Comparison of ENCODE assay signal across 14 cellular contexts in the genomic region with DNA sequence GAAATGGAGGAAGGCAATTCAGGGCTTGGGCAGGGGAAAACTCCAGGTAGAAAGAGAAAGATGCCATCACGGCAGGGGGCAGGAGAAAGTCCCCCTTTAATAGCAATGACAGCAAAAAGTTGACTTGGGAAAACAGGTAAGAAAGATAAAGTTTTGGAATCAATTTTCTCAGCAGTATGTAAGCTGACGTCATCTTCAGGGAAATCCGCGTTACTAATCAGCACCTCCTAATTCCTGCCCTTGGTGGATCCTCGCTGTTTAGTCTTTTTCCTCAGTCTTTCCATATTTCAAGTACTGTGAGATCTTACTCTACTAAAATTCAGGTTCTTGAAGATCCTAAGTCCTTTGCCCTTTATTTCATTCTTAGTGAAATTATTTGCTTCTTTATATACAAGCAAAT.
A peak's percentile ranks its signal among the peaks of the same experiment; 100 is the strongest.
DNase-seq lines count a peak whose midpoint lies in the region; ATAC-seq and TF ChIP-seq lines count a peak whose summit lies in the region.
"Had no signal": no experiment of that assay in that cellular context is flagged by ENCODE, and none has a peak within 500 bp of the region (broad histone marks: within the 10 kb centered on the region; RNA-seq: fewer than 3 reads in every experiment).

No MANE protein-coding gene starts in this region.

- CTCF ChIA-PET in A673 (lab: Charles Lee), result no interaction called here

- no peak overlapping the region for H2BK5ac ChIP-seq in mesenchymal stem cell (ENCODE audit: low read depth, low read length, poor library complexity, severe bottlenecking)

- H4K91ac ChIP-seq in mesenchymal stem cell (ENCODE audit: low read length), result no peak overlapping the region

- H2AFZ ChIP-seq in mesenchymal stem cell (ENCODE audit: low read depth, low read length) (no peak overlapping the region), smooth muscle cell (ENCODE audit: low read depth) (peak overlapping the region; percentile 71)

- no peak overlapping the region for H3K14ac ChIP-seq in mesenchymal stem cell (ENCODE audit: low read length in 2 of 2)

- intact Hi-C loops in A673 (cut with micrococcal nuclease; ENCODE audit: unreplicated experiment), result loop anchor here (5.0 kb wide), 2 partner anchors 243 to 328 kb away; no protein-coding TSS in a partner anchor

- H3K4me1 ChIP-seq in A673 (ENCODE audit: insufficient read depth, low read length, poor library complexity, severe bottlenecking) (peaks cover 55% of the 10 kb centered on the region), adipocyte (ENCODE audit: control insufficient read depth, insufficient read depth, low read length) (peaks cover 40% of the 10 kb centered on the region), mesenchymal stem cell (ENCODE audit: control insufficient read depth, insufficient read depth, low read depth, low read length) (peaks cover 2% of the 10 kb centered on the region), smooth muscle cell (ENCODE audit: low read depth) (peaks cover 11% of the 10 kb centered on the region)
- H3K4me1 ChIP-seq: HAP-1 had no signal

- no peak overlapping the region for H2BK12ac ChIP-seq in mesenchymal stem cell (ENCODE audit: low read length in 2 of 2)

- H3K18ac ChIP-seq in mesenchymal stem cell (ENCODE audit: low read depth in 1 of 2, low read length in 2 of 2), result no peak overlapping the region

- POLR2A ChIA-PET in A673 (lab: Charles Lee; ENCODE audit: low non-redundant PET), result no interaction called here

- no peak overlapping the region for H3K4ac ChIP-seq in mesenchymal stem cell (ENCODE audit: low read depth in 1 of 2, low read length in 2 of 2)

- H2BK15ac ChIP-seq in mesenchymal stem cell (ENCODE audit: low read depth, poor library complexity, severe bottlenecking), result no peak overlapping the region

- H3K36me3 ChIP-seq in A673 (ENCODE audit: insufficient read depth, low read length, poor library complexity, severe bottlenecking) (no peaks in the 10 kb centered on the region), adipocyte (ENCODE audit: control insufficient read depth, insufficient read depth, low read length, severe bottlenecking) (no peaks in the 10 kb centered on the region), mesenchymal stem cell (ENCODE audit: control insufficient read depth in 1 of 2, insufficient read depth in 2 of 2, low read depth in 1 of 2, low read length in 2 of 2) (no peaks in the 10 kb centered on the region), smooth muscle cell (ENCODE audit: low read depth) (no peaks in the 10 kb centered on the region)
- H3K36me3 ChIP-seq: BLaER1 treated with 17β-estradiol and CSF1 and Interleukin-3, amounts not matched to agents 10 nM and 100 nM; HAP-1 had no signal

- H3K9me3 ChIP-seq in A673 (ENCODE audit: low read depth, low read length, poor library complexity, severe bottlenecking) (no peaks in the 10 kb centered on the region), adipocyte (ENCODE audit: control insufficient read depth, low read length) (no peaks in the 10 kb centered on the region), mesenchymal stem cell (ENCODE audit: control insufficient read depth, low read length) (no peaks in the 10 kb centered on the region), smooth muscle cell (replicated peaks; ENCODE audit: low read depth) (no peaks in the 10 kb centered on the region)
- H3K9me3 ChIP-seq: BLaER1 treated with 17β-estradiol and CSF1 and Interleukin-3, amounts not matched to agents 10 nM and 100 nM; HAP-1 had no signal

- H3K4me3 ChIP-seq in A673 (ENCODE audit: low read depth, low read length, poor library complexity, severe bottlenecking) (no peak overlapping the region), adipocyte (ENCODE audit: low read length) (no peak overlapping the region), mesenchymal stem cell (ENCODE audit: insufficient read depth in 1 of 2, low read depth in 1 of 2, low read length in 2 of 2) (no peak overlapping the region), smooth muscle cell (no peak overlapping the region)
- H3K4me3 ChIP-seq: BLaER1 treated with 17β-estradiol and CSF1 and Interleukin-3, amounts not matched to agents 10 nM and 100 nM; GM12878; HAP-1 had no signal

- H3K27me3 ChIP-seq in A673 (replicated peaks; ENCODE audit: insufficient read depth, low read depth, low read length, poor library complexity) (no peaks in the 10 kb centered on the region), adipocyte (replicated peaks; ENCODE audit: control insufficient read depth, insufficient read depth, low read length) (no peaks in the 10 kb centered on the region), mesenchymal stem cell (ENCODE audit: control insufficient read depth in 1 of 2, insufficient read depth in 1 of 2, low read length in 2 of 2) (no peaks in the 10 kb centered on the region), smooth muscle cell (ENCODE audit: low read depth) (no peaks in the 10 kb centered on the region)
- H3K27me3 ChIP-seq: BLaER1 treated with 17β-estradiol and CSF1 and Interleukin-3, amounts not matched to agents 10 nM and 100 nM had no signal

- no peaks in the 10 kb centered on the region for H3K79me2 ChIP-seq in smooth muscle cell (ENCODE audit: low read depth)

- no peaks in the 10 kb centered on the region for H3F3A ChIP-seq in smooth muscle cell (ENCODE audit: low read depth)

- BruUV-seq in A673 (replicated peaks; lab: Mats Ljungman, UMichigan), result no TSS peak

- H4K8ac ChIP-seq in mesenchymal stem cell (ENCODE audit: low read length), result no peak overlapping the region

- H4K20me1 ChIP-seq in smooth muscle cell (ENCODE audit: low read depth), result no peaks in the 10 kb centered on the region
- H4K20me1 ChIP-seq: BLaER1 treated with 17β-estradiol and CSF1 and Interleukin-3, amounts not matched to agents 10 nM and 100 nM had no signal

- DNase-seq in A673 (ENCODE audit: low spot score), result no peak
- no peak for DNase-seq in adipocyte (ENCODE audit: low read depth)
- DNase-seq in mesenchymal stem cell, result no peak
- no peak for DNase-seq in smooth muscle cell (lab: John Stamatoyannopoulos, UW; ENCODE audit: unreplicated experiment)
- no peak for DNase-seq in activated T-cell treated with anti-CD3 and anti-CD28 coated beads, Interleukin-2, amount 50 U/mL, for 48 hours
- DNase-seq: 8988T; ACHN; CD4-positive, CD25-positive, alpha-beta regulatory T cell; DMS 273 treated with DMSO at 0.1 percent for 48 hours had no signal

- 73% methylated on average over 5 of the region's 5 CpGs for WGBS in mesenchymal stem cell
- WGBS in smooth muscle cell (ENCODE audit: low lambda C conversion rate), result 48% methylated on average over 5 of the region's 5 CpGs

- no peaks in the 10 kb centered on the region for H3K79me1 ChIP-seq in mesenchymal stem cell (replicated peaks; ENCODE audit: low read length, poor library complexity, severe bottlenecking)

- H3K4me2 ChIP-seq in mesenchymal stem cell (ENCODE audit: low read length, poor library complexity, severe bottlenecking) (no peak overlapping the region), smooth muscle cell (no peak overlapping the region)
- H3K4me2 ChIP-seq: BLaER1 treated with 17β-estradiol and CSF1 and Interleukin-3, amounts not matched to agents 10 nM and 100 nM had no signal

- H2AK5ac ChIP-seq in mesenchymal stem cell (ENCODE audit: low read length, severe bottlenecking), result no peak overlapping the region

- H3K27ac ChIP-seq in A673 (ENCODE audit: low read depth, low read length, poor library complexity, severe bottlenecking) (peak overlapping the region; percentile 26), mesenchymal stem cell (ENCODE audit: low read length, poor library complexity, severe bottlenecking) (no peak overlapping the region), smooth muscle cell (ENCODE audit: low read depth) (no peak overlapping the region)
- H3K27ac ChIP-seq: BLaER1 treated with 17β-estradiol and CSF1 and Interleukin-3, amounts not matched to agents 10 nM and 100 nM had no signal

- no peak for TF ChIP-seq CTCF in A673 (conservative IDR thresholded peaks at IDR 0.05; ENCODE audit: low read depth, low read length)
- TF ChIP-seq CTCF in smooth muscle cell (IDR thresholded peaks at IDR 0.05; ENCODE audit: borderline replicate concordance, insufficient read depth, poor library complexity, severe bottlenecking), result no peak

- ATAC-seq in GM21786 (IDR thresholded peaks at IDR 0.05; ENCODE audit: unreplicated experiment) (no peak), HG02840 (IDR thresholded peaks at IDR 0.05; ENCODE audit: low FRiP score, unreplicated experiment) (no peak)
- ATAC-seq: GM12878 had no signal

- H2BK120ac ChIP-seq in mesenchymal stem cell (ENCODE audit: low read depth, low read length), result no peak overlapping the region

- H3K9ac ChIP-seq in adipocyte (ENCODE audit: low read length), result peak overlapping the region; percentile 22
- peak overlapping the region; percentile 57 for H3K9ac ChIP-seq in mesenchymal stem cell (ENCODE audit: low read length)
- H3K9ac ChIP-seq in smooth muscle cell (ENCODE audit: low read depth), result no peak overlapping the region
- H3K9ac ChIP-seq: BLaER1 treated with 17β-estradiol and CSF1 and Interleukin-3, amounts not matched to agents 10 nM and 100 nM had no signal

- no peak overlapping the region for H3K23ac ChIP-seq in mesenchymal stem cell (ENCODE audit: low read length in 2 of 2)
